Comparison of ENCODE assay signal across 1 cellular context in the genomic region with DNA sequence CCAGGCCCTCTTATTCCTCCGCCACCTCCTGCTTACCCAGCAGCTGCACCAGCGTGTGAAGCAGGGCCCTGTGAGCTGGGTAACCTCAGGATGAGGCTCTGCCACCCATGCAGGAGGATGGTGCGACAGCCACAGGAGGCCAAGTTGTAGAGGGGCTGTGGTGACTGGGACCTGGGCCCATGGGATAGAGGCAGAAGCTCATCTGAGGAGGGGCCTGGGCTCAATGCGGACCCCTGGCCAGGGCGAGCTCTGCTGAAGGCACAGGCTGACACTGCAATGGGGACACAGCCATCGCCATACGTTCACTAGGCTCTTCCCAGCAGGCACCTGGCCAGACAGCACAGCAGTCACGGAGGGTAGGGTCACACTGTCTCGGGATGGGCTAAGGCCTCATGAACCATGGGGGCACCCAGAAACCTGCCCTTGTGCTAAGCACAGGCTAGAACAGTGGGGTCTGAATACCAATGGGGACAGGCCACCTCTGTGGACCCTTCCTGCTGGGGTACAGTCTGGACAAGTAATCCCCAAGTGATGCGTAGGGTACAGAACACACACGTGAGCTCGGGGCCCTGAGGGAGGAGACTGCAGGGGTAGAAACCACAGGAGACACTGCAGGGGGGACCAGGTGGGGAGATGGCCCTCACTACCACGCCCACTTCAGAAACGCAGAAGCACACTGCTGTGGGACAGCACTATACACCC.
A peak's percentile ranks its signal among the peaks of the same experiment; 100 is the strongest.
TF ChIP-seq lines count a peak whose summit lies in the region.

No MANE protein-coding gene starts in this region.

TF ChIP-seq in K562, 482 proteins besides CTCF, POLR2A, EP300 and RAD21 (continued from another document):
- TF ChIP-seq, protein P1, sequence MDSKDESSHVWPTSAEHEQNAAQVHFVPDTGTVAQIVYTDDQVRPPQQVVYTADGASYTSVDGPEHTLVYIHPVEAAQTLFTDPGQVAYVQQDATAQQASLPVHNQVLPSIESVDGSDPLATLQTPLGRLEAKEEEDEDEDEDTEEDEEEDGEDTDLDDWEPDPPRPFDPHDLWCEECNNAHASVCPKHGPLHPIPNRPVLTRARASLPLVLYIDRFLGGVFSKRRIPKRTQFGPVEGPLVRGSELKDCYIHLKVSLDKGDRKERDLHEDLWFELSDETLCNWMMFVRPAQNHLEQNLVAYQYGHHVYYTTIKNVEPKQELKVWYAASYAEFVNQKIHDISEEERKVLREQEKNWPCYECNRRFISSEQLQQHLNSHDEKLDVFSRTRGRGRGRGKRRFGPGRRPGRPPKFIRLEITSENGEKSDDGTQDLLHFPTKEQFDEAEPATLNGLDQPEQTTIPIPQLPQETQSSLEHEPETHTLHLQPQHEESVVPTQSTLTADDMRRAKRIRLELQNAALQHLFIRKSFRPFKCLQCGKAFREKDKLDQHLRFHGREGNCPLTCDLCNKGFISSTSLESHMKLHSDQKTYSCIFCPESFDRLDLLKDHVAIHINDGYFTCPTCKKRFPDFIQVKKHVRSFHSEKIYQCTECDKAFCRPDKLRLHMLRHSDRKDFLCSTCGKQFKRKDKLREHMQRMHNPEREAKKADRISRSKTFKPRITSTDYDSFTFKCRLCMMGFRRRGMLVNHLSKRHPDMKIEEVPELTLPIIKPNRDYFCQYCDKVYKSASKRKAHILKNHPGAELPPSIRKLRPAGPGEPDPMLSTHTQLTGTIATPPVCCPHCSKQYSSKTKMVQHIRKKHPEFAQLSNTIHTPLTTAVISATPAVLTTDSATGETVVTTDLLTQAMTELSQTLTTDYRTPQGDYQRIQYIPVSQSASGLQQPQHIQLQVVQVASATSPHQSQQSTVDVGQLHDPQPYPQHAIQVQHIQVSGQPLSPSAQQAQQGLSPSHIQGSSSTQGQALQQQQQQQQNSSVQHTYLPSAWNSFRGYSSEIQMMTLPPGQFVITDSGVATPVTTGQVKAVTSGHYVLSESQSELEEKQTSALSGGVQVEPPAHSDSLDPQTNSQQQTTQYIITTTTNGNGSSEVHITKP (IDR thresholded peaks at IDR 0.05; ENCODE audit: partially characterized antibody), result peak; percentile 33
- TF ChIP-seq MED1 (CRISPR knock-in tag; IDR thresholded peaks at IDR 0.05; ENCODE audit: borderline replicate concordance), result no peak
- TF ChIP-seq ZNF282 (CRISPR knock-in tag; IDR thresholded peaks at IDR 0.05), result no peak
- no peak for TF ChIP-seq ZC3H8 (IDR thresholded peaks at IDR 0.05)
- no peak for TF ChIP-seq CBX5 (IDR thresholded peaks at IDR 0.05; ENCODE audit: borderline replicate concordance, low read depth)
- peak; percentile 54; the same call in 1 of the 2 replicates for TF ChIP-seq PHB (CRISPR knock-in tag; IDR thresholded peaks at IDR 0.05)
- no peak for TF ChIP-seq ZNF408 (CRISPR knock-in tag; IDR thresholded peaks at IDR 0.05; ENCODE audit: low read depth)
- TF ChIP-seq, protein P2, sequence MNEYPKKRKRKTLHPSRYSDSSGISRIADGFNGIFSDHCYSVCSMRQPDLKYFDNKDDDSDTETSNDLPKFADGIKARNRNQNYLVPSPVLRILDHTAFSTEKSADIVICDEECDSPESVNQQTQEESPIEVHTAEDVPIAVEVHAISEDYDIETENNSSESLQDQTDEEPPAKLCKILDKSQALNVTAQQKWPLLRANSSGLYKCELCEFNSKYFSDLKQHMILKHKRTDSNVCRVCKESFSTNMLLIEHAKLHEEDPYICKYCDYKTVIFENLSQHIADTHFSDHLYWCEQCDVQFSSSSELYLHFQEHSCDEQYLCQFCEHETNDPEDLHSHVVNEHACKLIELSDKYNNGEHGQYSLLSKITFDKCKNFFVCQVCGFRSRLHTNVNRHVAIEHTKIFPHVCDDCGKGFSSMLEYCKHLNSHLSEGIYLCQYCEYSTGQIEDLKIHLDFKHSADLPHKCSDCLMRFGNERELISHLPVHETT (CRISPR knock-in tag; conservative IDR thresholded peaks at IDR 0.05 in 1 of 2, IDR thresholded peaks at IDR 0.05 in 1 of 2), result 0 out of 4 replicates have a peak, but pooled peaks of 1 of the 2 experiments have one; percentile 16
- TF ChIP-seq RBM39 (optimal IDR thresholded peaks at IDR 0.05; ENCODE audit: low read depth, low read length), result peak; percentile 43
- TF ChIP-seq, protein P3, sequence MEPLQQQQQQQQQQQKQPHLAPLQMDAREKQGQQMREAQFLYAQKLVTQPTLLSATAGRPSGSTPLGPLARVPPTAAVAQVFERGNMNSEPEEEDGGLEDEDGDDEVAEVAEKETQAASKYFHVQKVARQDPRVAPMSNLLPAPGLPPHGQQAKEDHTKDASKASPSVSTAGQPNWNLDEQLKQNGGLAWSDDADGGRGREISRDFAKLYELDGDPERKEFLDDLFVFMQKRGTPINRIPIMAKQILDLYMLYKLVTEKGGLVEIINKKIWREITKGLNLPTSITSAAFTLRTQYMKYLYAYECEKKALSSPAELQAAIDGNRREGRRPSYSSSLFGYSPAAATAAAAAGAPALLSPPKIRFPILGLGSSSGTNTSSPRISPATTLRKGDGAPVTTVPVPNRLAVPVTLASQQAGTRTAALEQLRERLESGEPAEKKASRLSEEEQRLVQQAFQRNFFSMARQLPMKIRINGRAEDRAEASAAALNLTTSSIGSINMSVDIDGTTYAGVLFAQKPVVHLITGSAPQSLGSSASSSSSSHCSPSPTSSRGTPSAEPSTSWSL (CRISPR knock-in tag; IDR thresholded peaks at IDR 0.05; ENCODE audit: borderline replicate concordance), result no peak
- no peak for TF ChIP-seq ZNF583 (CRISPR knock-in tag; IDR thresholded peaks at IDR 0.05)
- no peak for TF ChIP-seq KDM1A (IDR thresholded peaks at IDR 0.05)
- no peak for TF ChIP-seq JUN (IDR thresholded peaks at IDR 0.05; ENCODE audit: borderline replicate concordance, low read depth, low read length)
- no peak for TF ChIP-seq JUN (CRISPR knock-in tag; IDR thresholded peaks at IDR 0.05; ENCODE audit: borderline replicate concordance)
- no peak for TF ChIP-seq CHD4 (IDR thresholded peaks at IDR 0.05; ENCODE audit: insufficient read depth, insufficient replicate concordance, low read depth, low read length, poor library complexity, severe bottlenecking)
- TF ChIP-seq HDAC1 (IDR thresholded peaks at IDR 0.05), result no peak
- no peak for TF ChIP-seq SRF (CRISPR knock-in tag; IDR thresholded peaks at IDR 0.05)
TF ChIP-seq in K562: peak in this region for 10.
